In genomic region chr18:75115514-75115913, GRCh38 we compare ENCODE assay signal across 17 cellular contexts.
DNase-seq lines count a peak whose midpoint lies in the region; ATAC-seq, FAIRE-seq and TF ChIP-seq lines count a peak whose summit lies in the region.
"Had no signal": no experiment of that assay in that cellular context is flagged by ENCODE, and none has a peak within 500 bp of the region (broad histone marks: within the 10 kb centered on the region; RNA-seq: fewer than 3 reads in every experiment).

No MANE protein-coding gene starts in this region.

- no CpG with 5 or more reads among the region's 6 CpGs for WGBS in H9 (ENCODE audit: extremely low coverage, insufficient read length, low lambda C conversion rate)
- no CpG with 5 or more reads among the region's 6 CpGs for WGBS in neuronal stem cell (ENCODE audit: extremely low coverage in 2 of 2, insufficient read length in 2 of 2, insufficient replicate concordance in 1 of 2), 2 donors
- no CpG with 5 or more reads among the region's 6 CpGs for WGBS in trophoblast cell (ENCODE audit: extremely low coverage, insufficient coverage, insufficient read length)

- H2BK5ac ChIP-seq in H9 (ENCODE audit: insufficient read length, low read length) = no peak overlapping the region
- no peak overlapping the region for H2BK5ac ChIP-seq in neuronal stem cell (ENCODE audit: low read length)
- no peak overlapping the region for H2BK5ac ChIP-seq in trophoblast cell (ENCODE audit: low read depth, low read length, poor library complexity)

- peak; percentile 22 for DNase-seq in D341Med (ENCODE audit: low spot score)
- DNase-seq in H9 = no peak
- DNase-seq in ecto neural progenitor cell (ENCODE audit: low spot score) = peak; percentile 31
- no peak for DNase-seq in neuronal stem cell (ENCODE audit: low spot score)
- no peak for DNase-seq in trophoblast cell
- no peak for DNase-seq in activated T-cell treated with anti-CD3 and anti-CD28 coated beads, Interleukin-2, amount 50 U/mL, for 72 hours
- DNase-seq in kidney = no peak
- no peak for DNase-seq in NCI-H2107 (lab: John Stamatoyannopoulos, UW)
- DNase-seq: COR-L47, DND-41, GDM1, GOT3 had no signal

- H3K14ac ChIP-seq in H9 (ENCODE audit: insufficient read depth, low read length) = peak overlapping the region; percentile 25; the same call in 1 of the 2 replicates
- H3K14ac ChIP-seq in neuronal stem cell (ENCODE audit: low read length) = no peak overlapping the region
- H3K14ac ChIP-seq in trophoblast cell (ENCODE audit: low read length) = no peak overlapping the region

- TF ChIP-seq CTCF in H9 (conservative IDR thresholded peaks at IDR 0.05) = no peak
- TF ChIP-seq CTCF in kidney (IDR thresholded peaks at IDR 0.05; ENCODE audit: borderline replicate concordance, extremely low read depth, insufficient read depth) = no peak

- no peak for FAIRE-seq in kidney (lab: Jason Lieb, UNC)
- FAIRE-seq: GM12892, GM19239 had no signal

- H4K8ac ChIP-seq in H9 (replicated peaks; ENCODE audit: insufficient read length, low read depth, low read length) = no peak overlapping the region
- H4K8ac ChIP-seq in neuronal stem cell (ENCODE audit: low read depth, low read length) = no peak overlapping the region
- no peak overlapping the region for H4K8ac ChIP-seq in trophoblast cell (ENCODE audit: low read depth, low read length)

- no peaks in the 10 kb centered on the region for H3K9me3 ChIP-seq in H9 (ENCODE audit: control insufficient read depth, low read depth, low read length)
- no peaks in the 10 kb centered on the region for H3K9me3 ChIP-seq in neuronal stem cell (replicated peaks in 1 of 2; ENCODE audit: control insufficient read depth in 2 of 2, insufficient read depth in 1 of 2, low read depth in 1 of 2, low read length in 2 of 2)
- H3K9me3 ChIP-seq in trophoblast cell (ENCODE audit: insufficient read depth, low read depth, low read length) = peaks cover 7% of the 10 kb centered on the region
- no peaks in the 10 kb centered on the region for H3K9me3 ChIP-seq in kidney (ENCODE audit: control insufficient read depth in 1 of 2, low read length in 2 of 2)
- H3K9me3 ChIP-seq: HAP-1 had no signal

- H2BK12ac ChIP-seq in H9 (ENCODE audit: insufficient read length, low read depth, low read length) (no peak overlapping the region), neuronal stem cell (ENCODE audit: low read length) (no peak overlapping the region), trophoblast cell (ENCODE audit: low read length) (no peak overlapping the region)

- intact Hi-C loops in kidney (cut with DNase I) = no loop called here

- H4K91ac ChIP-seq in H9 (ENCODE audit: insufficient read length, low read depth, low read length) (no peak overlapping the region), neuronal stem cell (ENCODE audit: low read depth, low read length, poor library complexity) (no peak overlapping the region), trophoblast cell (ENCODE audit: low read depth, low read length) (no peak overlapping the region)

- H4K5ac ChIP-seq in H9 (ENCODE audit: insufficient read length, low read depth, low read length) = no peak overlapping the region

- H2BK15ac ChIP-seq in H9 (ENCODE audit: low read depth, low read length) (no peak overlapping the region), neuronal stem cell (ENCODE audit: low read length) (no peak overlapping the region)

- H3K4me3 ChIP-seq in neuronal stem cell (ENCODE audit: low read length in 2 of 2) (no peak overlapping the region), trophoblast cell (ENCODE audit: low read depth, low read length) (no peak overlapping the region), kidney (ENCODE audit: low read length in 2 of 2) (no peak overlapping the region)
- H3K4me3 ChIP-seq: HAP-1 had no signal

- ATAC-seq in activated T-cell treated with anti-CD3 and anti-CD28 coated beads, Interleukin-2, amount 50 U/mL, for 72 hours (replicated peaks in 1 of 2) = no peak
- ATAC-seq: CD8-positive, alpha-beta T cell had no signal

- H3T11ph ChIP-seq in H9 (ENCODE audit: low read length) = no peak overlapping the region

- no peaks in the 10 kb centered on the region for H3K27me3 ChIP-seq in H9 (ENCODE audit: insufficient read depth, low read length)
- H3K27me3 ChIP-seq in neuronal stem cell (ENCODE audit: control insufficient read depth in 3 of 3, insufficient read depth in 3 of 3, low read depth in 1 of 3, low read length in 3 of 3) = no peaks in the 10 kb centered on the region
- no peaks in the 10 kb centered on the region for H3K27me3 ChIP-seq in trophoblast cell (ENCODE audit: insufficient read depth, low read length)

- no peak overlapping the region for H3K4me2 ChIP-seq in H9 (ENCODE audit: insufficient read depth, insufficient read length, low read length)
- no peak overlapping the region for H3K4me2 ChIP-seq in neuronal stem cell (ENCODE audit: insufficient read depth, low read length, poor library complexity, severe bottlenecking)
- H3K4me2 ChIP-seq in trophoblast cell (ENCODE audit: low read length) = no peak overlapping the region

- H2AK5ac ChIP-seq in H9 (ENCODE audit: insufficient read length, low read length) = no peak overlapping the region
- H2AK5ac ChIP-seq in neuronal stem cell (ENCODE audit: low read depth, low read length) = no peak overlapping the region
- no peak overlapping the region for H2AK5ac ChIP-seq in trophoblast cell (ENCODE audit: low read length)

- no peak overlapping the region for H3K27ac Mint-ChIP-seq in H9
- H3K27ac Mint-ChIP-seq in activated T-cell treated with anti-CD3 and anti-CD28 coated beads, Interleukin-2, amount 50 U/mL, for 72 hours = no peak overlapping the region
- H3K27ac Mint-ChIP-seq: CD8-positive, alpha-beta T cell had no signal

- H4K20me1 ChIP-seq in H9 (ENCODE audit: control insufficient read depth, insufficient read depth, insufficient read length) = no peaks in the 10 kb centered on the region

- H3K79me1 ChIP-seq in H9 (ENCODE audit: insufficient read depth, low read depth, low read length, poor library complexity, severe bottlenecking) (no peaks in the 10 kb centered on the region), neuronal stem cell (ENCODE audit: low read depth, low read length) (no peaks in the 10 kb centered on the region), trophoblast cell (ENCODE audit: low read length) (no peaks in the 10 kb centered on the region)

- no peaks in the 10 kb centered on the region for H3K4me1 Mint-ChIP-seq in H9
- no peaks in the 10 kb centered on the region for H3K4me1 Mint-ChIP-seq in activated T-cell treated with anti-CD3 and anti-CD28 coated beads, Interleukin-2, amount 50 U/mL, for 72 hours (ENCODE audit: low read depth)

- no peaks in the 10 kb centered on the region for H3K36me3 Mint-ChIP-seq in H9 (ENCODE audit: insufficient read depth in 1 of 3, low read depth in 3 of 3)
- H3K36me3 Mint-ChIP-seq in activated T-cell treated with anti-CD3 and anti-CD28 coated beads, Interleukin-2, amount 50 U/mL, for 72 hours (ENCODE audit: insufficient read depth in 2 of 2) = no peaks in the 10 kb centered on the region
- H3K36me3 Mint-ChIP-seq: CD14-positive monocyte; CD8-positive, alpha-beta T cell had no signal

- no peak overlapping the region for H3K4ac ChIP-seq in H9 (ENCODE audit: low read depth, low read length)
- no peak overlapping the region for H3K4ac ChIP-seq in neuronal stem cell (ENCODE audit: low read length)
- H3K4ac ChIP-seq in trophoblast cell (ENCODE audit: low read depth, low read length) = no peak overlapping the region

- H3K36me3 ChIP-seq in neuronal stem cell (replicated peaks in 1 of 2; ENCODE audit: control insufficient read depth in 2 of 2, insufficient read depth in 2 of 2, low read length in 2 of 2) (no peaks in the 10 kb centered on the region), trophoblast cell (ENCODE audit: control insufficient read depth in 1 of 2, insufficient read depth in 2 of 2, low read length in 2 of 2) (no peaks in the 10 kb centered on the region), kidney (ENCODE audit: control insufficient read depth in 1 of 2, insufficient read depth in 2 of 2, low read length in 2 of 2) (no peaks in the 10 kb centered on the region)
- H3K36me3 ChIP-seq: HAP-1 had no signal

- H3K27ac ChIP-seq in H9 (ENCODE audit: insufficient read length, low read depth, low read length) = no peak overlapping the region
- no peak overlapping the region for H3K27ac ChIP-seq in neuronal stem cell (replicated peaks; ENCODE audit: low read length)
- no peak overlapping the region for H3K27ac ChIP-seq in trophoblast cell (ENCODE audit: low read depth, low read length)
- no peak overlapping the region for H3K27ac ChIP-seq in kidney (ENCODE audit: low read depth in 2 of 2, low read length in 2 of 2)

- H3K79me2 ChIP-seq in H9 (ENCODE audit: insufficient read depth, low read length) (no peaks in the 10 kb centered on the region), trophoblast cell (ENCODE audit: control insufficient read depth, insufficient read depth, low read length, poor library complexity) (no peaks in the 10 kb centered on the region)

- H3K9ac ChIP-seq in H9 (ENCODE audit: extremely low read depth, insufficient read length, low read length) (no peak overlapping the region), neuronal stem cell (ENCODE audit: low read depth, low read length, poor library complexity) (no peak overlapping the region), trophoblast cell (ENCODE audit: low read length) (no peak overlapping the region), kidney (ENCODE audit: low read length in 2 of 2) (no peak overlapping the region)

- no peak overlapping the region for H2BK20ac ChIP-seq in H9 (ENCODE audit: low read depth, low read length, poor library complexity, severe bottlenecking)

- H3K4me3 Mint-ChIP-seq in H9 = no peak overlapping the region
- no peak overlapping the region for H3K4me3 Mint-ChIP-seq in activated T-cell treated with anti-CD3 and anti-CD28 coated beads, Interleukin-2, amount 50 U/mL, for 72 hours
- H3K4me3 Mint-ChIP-seq: CD14-positive monocyte; CD8-positive, alpha-beta T cell had no signal

- H3K18ac ChIP-seq in H9 (ENCODE audit: insufficient read length, low read depth, low read length) (no peak overlapping the region), neuronal stem cell (ENCODE audit: low read length) (no peak overlapping the region), trophoblast cell (ENCODE audit: low read length) (no peak overlapping the region)

- no peak overlapping the region for H4K12ac ChIP-seq in trophoblast cell (ENCODE audit: low read depth, low read length)

- H3K23me2 ChIP-seq in H9 (ENCODE audit: insufficient read length, low read depth, low read length, poor library complexity, severe bottlenecking) = no peaks in the 10 kb centered on the region

- H3K9me3 Mint-ChIP-seq in H9 = no peaks in the 10 kb centered on the region
- H3K9me3 Mint-ChIP-seq in activated T-cell treated with anti-CD3 and anti-CD28 coated beads, Interleukin-2, amount 50 U/mL, for 72 hours = no peaks in the 10 kb centered on the region
- H3K9me3 Mint-ChIP-seq: CD8-positive, alpha-beta T cell had no signal

- no peak overlapping the region for H3K23ac ChIP-seq in H9 (ENCODE audit: insufficient read length, low read depth, low read length)
- H3K23ac ChIP-seq in neuronal stem cell (ENCODE audit: low read depth, low read length, poor library complexity) = no peak overlapping the region
- no peak overlapping the region for H3K23ac ChIP-seq in trophoblast cell (ENCODE audit: low read length)

- no peak overlapping the region for H3K56ac ChIP-seq in H9 (ENCODE audit: insufficient read length, low read depth, low read length)

- H3K4me1 ChIP-seq in H9 (ENCODE audit: insufficient read depth, low read length) (no peaks in the 10 kb centered on the region), neuronal stem cell (ENCODE audit: control insufficient read depth in 2 of 2, insufficient read depth in 1 of 2, low read depth in 1 of 2, low read length in 2 of 2) (no peaks in the 10 kb centered on the region), trophoblast cell (ENCODE audit: control insufficient read depth in 1 of 2, insufficient read depth in 2 of 2, low read length in 2 of 2) (peaks cover 0 to 3% of the 10 kb centered on the region in 2 experiments), kidney (ENCODE audit: control insufficient read depth in 1 of 2, insufficient read depth in 1 of 2, low read depth in 1 of 2, low read length in 2 of 2) (no peaks in the 10 kb centered on the region)
- H3K4me1 ChIP-seq: HAP-1 had no signal

- no peak overlapping the region for H2AFZ ChIP-seq in H9 (ENCODE audit: low read length)
- H2AFZ ChIP-seq in neuronal stem cell (ENCODE audit: low read length) = no peak overlapping the region
- no peak overlapping the region for H2AFZ ChIP-seq in trophoblast cell (ENCODE audit: insufficient read depth, low read length, poor library complexity)

- H2BK120ac ChIP-seq in H9 (ENCODE audit: low read depth, low read length, poor library complexity, severe bottlenecking) (no peak overlapping the region), neuronal stem cell (ENCODE audit: low read depth, low read length) (peak overlapping the region; percentile 11), trophoblast cell (ENCODE audit: insufficient read depth, low read length, poor library complexity) (no peak overlapping the region)

- no peaks in the 10 kb centered on the region; the same call in 1 of the 2 replicates for H3K27me3 Mint-ChIP-seq in H9 (ENCODE audit: low read depth)
- H3K27me3 Mint-ChIP-seq in activated T-cell treated with anti-CD3 and anti-CD28 coated beads, Interleukin-2, amount 50 U/mL, for 72 hours (ENCODE audit: low read depth) = no peaks in the 10 kb centered on the region

Comparison
In these comparisons a context has a peak if more than half of its experiments do, and no peak if none do; other contexts are left out.
1. DNase-seq: peak in D341Med (single experiment) and ecto neural progenitor cell (single experiment); none in H9 (single experiment), neuronal stem cell (single experiment), trophoblast cell (0 of 2), activated T-cell treated with anti-CD3 and anti-CD28 coated beads, Interleukin-2, amount 50 U/mL, for 72 hours (0 of 2), kidney (single experiment) and NCI-H2107 (single experiment).